ENCODE assay signal across 15 cellular contexts in genomic region chr12:28708918-28709371, GRCh38.
DNase-seq lines count a peak whose midpoint lies in the region; ATAC-seq and TF ChIP-seq lines count a peak whose summit lies in the region.
"Had no signal": no experiment of that assay in that cellular context is flagged by ENCODE, and none has a peak within 500 bp of the region (broad histone marks: within the 10 kb centered on the region; RNA-seq: fewer than 3 reads in every experiment).

No MANE protein-coding gene starts in this region.

- TF ChIP-seq POLR2A in IMR-90 (IDR thresholded peaks at IDR 0.05; ENCODE audit: low read depth, low read length) = no peak

- H2BK20ac ChIP-seq in IMR-90 (ENCODE audit: low read depth, low read length) = peak overlapping the region; percentile 64; the same call in 1 of the 2 replicates

- H3K4me3 ChIP-seq in IMR-90 (ENCODE audit: insufficient read depth, low read depth, low read length) (no peak overlapping the region), brain microvascular endothelial cell (ENCODE audit: low read depth, low read length) (no peak overlapping the region), left ventricle myocardium inferior (no peak overlapping the region)

- H3K27me3 ChIP-seq in IMR-90 (ENCODE audit: control insufficient read depth, insufficient read depth, low read length) = no peaks in the 10 kb centered on the region
- H3K27me3 ChIP-seq in brain microvascular endothelial cell (replicated peaks) = no peaks in the 10 kb centered on the region
- H3K27me3 ChIP-seq in left ventricle myocardium inferior (ENCODE audit: low read depth) = no peaks in the 10 kb centered on the region

- no peak overlapping the region; the same call in 1 of the 2 replicates for H3K4me2 ChIP-seq in IMR-90 (ENCODE audit: low read depth, low read length)

- peaks cover 2% of the 10 kb centered on the region; the same call in 1 of the 2 replicates for H3K9me1 ChIP-seq in IMR-90 (ENCODE audit: insufficient read depth, low read length)

- no peak overlapping the region for H3K9ac ChIP-seq in IMR-90 (ENCODE audit: low read depth, low read length)

- H3K9me3 ChIP-seq in IMR-90 (ENCODE audit: control insufficient read depth, insufficient read depth, low read length) = no peaks in the 10 kb centered on the region
- H3K9me3 ChIP-seq in left ventricle myocardium inferior (replicated peaks) = peaks cover 12% of the 10 kb centered on the region

- no peak overlapping the region for H2AFZ ChIP-seq in IMR-90 (replicated peaks; ENCODE audit: low read length, poor library complexity)

- H3K4me1 ChIP-seq in IMR-90 (ENCODE audit: control insufficient read depth, insufficient read depth, low read length) (peaks cover 2% of the 10 kb centered on the region; the same call in 1 of the 2 replicates), left ventricle myocardium inferior (no peaks in the 10 kb centered on the region)

- H2AK5ac ChIP-seq in IMR-90 (ENCODE audit: low read depth, low read length) = peak overlapping the region; percentile 61; the same call in 1 of the 2 replicates

- no peaks in the 10 kb centered on the region for H3K36me3 ChIP-seq in IMR-90 (ENCODE audit: control insufficient read depth, insufficient read depth, low read length)
- no peaks in the 10 kb centered on the region for H3K36me3 ChIP-seq in brain microvascular endothelial cell (replicated peaks)
- H3K36me3 ChIP-seq in left ventricle myocardium inferior = no peaks in the 10 kb centered on the region
- H3K36me3 ChIP-seq: WERI-Rb-1 had no signal

- H4K20me1 ChIP-seq in IMR-90 (ENCODE audit: insufficient read depth, low read length) = no peaks in the 10 kb centered on the region

- no peak overlapping the region; a peak in 1 of 4 replicates for H4K8ac ChIP-seq in IMR-90 (ENCODE audit: low read depth in 2 of 2, low read length in 2 of 2)

- TF ChIP-seq RAD21 in IMR-90 (IDR thresholded peaks at IDR 0.05; ENCODE audit: low read length) = no peak

- no peak overlapping the region for H3K23ac ChIP-seq in IMR-90 (ENCODE audit: low read depth, low read length)

- no peak overlapping the region for H2BK5ac ChIP-seq in IMR-90 (ENCODE audit: low read depth, low read length, poor library complexity, severe bottlenecking)

- H4K91ac ChIP-seq in IMR-90 (ENCODE audit: insufficient read depth, low read depth, low read length) = 0 out of 2 replicates have a peak overlapping the region, but pooled peaks have one; percentile 0

- DNase-seq in A172 (ENCODE audit: low spot score) (peak; percentile 8), IMR-90 (peak; percentile 61), brain microvascular endothelial cell (peak; percentile 59), kidney tubule cell (ENCODE audit: low spot score) (peak; percentile 7), left ventricle myocardium inferior (no peak)
- DNase-seq: activated naive CD4-positive, alpha-beta T cell; caudate nucleus; naive thymus-derived CD4-positive, alpha-beta T cell; right cardiac atrium; stimulated activated naive CD4-positive, alpha-beta T cell treated with Interleukin-2 at 50 U/mL for 16 hours; WERI-Rb-1 had no signal

- dilution Hi-C loops in IMR-90 (cut with HindIII; ENCODE audit: low sequenced_read_pairs, unreplicated experiment) = no loop called here

- H3K56ac ChIP-seq in IMR-90 (ENCODE audit: extremely low read depth, insufficient read depth, low read length) = no peak overlapping the region

- CTCF ChIA-PET in IMR-90 (lab: Yijun Ruan, JAX) = interaction anchor here (0.6 to 1.4 kb wide), 4 partner anchors 8 to 173 kb away, joined by 3 to 4 read pairs (median 4); no protein-coding TSS in a partner anchor

- intact Hi-C loops in IMR-90 (cut with micrococcal nuclease) (no loop called here), left ventricle myocardium inferior (cut with micrococcal nuclease) (no loop called here)

- no peak overlapping the region; the same call in 1 of the 2 replicates for H3K14ac ChIP-seq in IMR-90 (replicated peaks; ENCODE audit: low read depth, low read length)

- no peaks in the 10 kb centered on the region for H3K79me1 ChIP-seq in IMR-90 (ENCODE audit: low read depth in 1 of 2, low read length in 2 of 2)

- H3K27ac ChIP-seq in IMR-90 (ENCODE audit: insufficient read depth, low read length) (no peak overlapping the region), brain microvascular endothelial cell (no peak overlapping the region), left ventricle myocardium inferior (replicated peaks) (no peak overlapping the region)
- H3K27ac ChIP-seq: WERI-Rb-1 had no signal

- H3K4ac ChIP-seq in IMR-90 (ENCODE audit: low read depth, low read length) = peak overlapping the region; percentile 11; the same call in 1 of the 2 replicates

- ATAC-seq in IMR-90 (ENCODE audit: low read depth) (peak; percentile 44), HG02870 (IDR thresholded peaks at IDR 0.05; ENCODE audit: unreplicated experiment) (no peak), HG02610 (IDR thresholded peaks at IDR 0.05; ENCODE audit: unreplicated experiment) (no peak), HG03039 (IDR thresholded peaks at IDR 0.05; ENCODE audit: unreplicated experiment) (no peak)
- ATAC-seq: left lobe of liver; naive thymus-derived CD4-positive, alpha-beta T cell; right cardiac atrium had no signal

- no TSS peak for BruUV-seq in IMR-90 (replicated peaks; lab: Mats Ljungman, UMichigan)

- H4K5ac ChIP-seq in IMR-90 (ENCODE audit: low read depth, low read length) = no peak overlapping the region

- WGBS in IMR-90 (ENCODE audit: extremely low coverage in 2 of 2, insufficient read length in 1 of 2), 2 experiments = no CpG with 5 or more reads among the region's 4 CpGs

- no peak for TF ChIP-seq CTCF in IMR-90 (conservative IDR thresholded peaks at IDR 0.05; ENCODE audit: low read depth, low read length)
- peak; percentile 2 for TF ChIP-seq CTCF in brain microvascular endothelial cell (IDR thresholded peaks at IDR 0.05; ENCODE audit: low read depth, low read length, missing control alignments)
- no peak for TF ChIP-seq CTCF in left ventricle myocardium inferior (IDR thresholded peaks at IDR 0.05; ENCODE audit: borderline replicate concordance)

- POLR2A ChIA-PET in IMR-90 (lab: Charles Lee; ENCODE audit: unreplicated experiment) = no interaction called here

- no peak overlapping the region; the same call in 1 of the 2 replicates for H3K18ac ChIP-seq in IMR-90 (ENCODE audit: low read depth, low read length)

- in situ Hi-C loops in IMR-90 (cut with MboI; ENCODE audit: low sequenced_read_pairs) (loop anchor here (10.0 kb wide), 1 partner anchor 64 kb away; no protein-coding TSS in a partner anchor), brain microvascular endothelial cell (cut with HindIII; ENCODE audit: low pct_ligation_motif_present, low sequenced_read_pairs) (no loop called here)

- H2BK120ac ChIP-seq in IMR-90 (ENCODE audit: low read depth, low read length) = peak overlapping the region; percentile 38; the same call in 1 of the 2 replicates

- H2BK15ac ChIP-seq in IMR-90 (ENCODE audit: low read depth, low read length) = peak overlapping the region; percentile 79

- H2AK9ac ChIP-seq in IMR-90 (replicated peaks; ENCODE audit: low read depth, low read length, poor library complexity) = no peak overlapping the region

TF ChIP-seq in IMR-90, 13 proteins besides CTCF, POLR2A, EP300 and RAD21:
- TF ChIP-seq SMC3 (IDR thresholded peaks at IDR 0.05; ENCODE audit: low read depth, low read length) = no peak
- no peak for TF ChIP-seq USF2 (IDR thresholded peaks at IDR 0.05; ENCODE audit: low read depth, low read length)
- no peak for TF ChIP-seq ELK1 (IDR thresholded peaks at IDR 0.05; ENCODE audit: borderline replicate concordance, low read depth, low read length)
- no peak for TF ChIP-seq NFE2L2 (IDR thresholded peaks at IDR 0.05; ENCODE audit: low read depth, low read length)
- TF ChIP-seq FOS (IDR thresholded peaks at IDR 0.05; ENCODE audit: low read depth, low read length) = no peak
- no peak for TF ChIP-seq RCOR1 (IDR thresholded peaks at IDR 0.05; ENCODE audit: insufficient replicate concordance, low read length)
- no peak for TF ChIP-seq MAFK (IDR thresholded peaks at IDR 0.05; ENCODE audit: low read depth, low read length)
- TF ChIP-seq CEBPB (IDR thresholded peaks at IDR 0.05; ENCODE audit: low read depth, low read length) = no peak
- no peak for TF ChIP-seq MXI1 (IDR thresholded peaks at IDR 0.05; ENCODE audit: borderline replicate concordance, low read depth, low read length)
- no peak for TF ChIP-seq RFX5 (IDR thresholded peaks at IDR 0.05; ENCODE audit: low read depth, low read length)
- TF ChIP-seq BHLHE40 (IDR thresholded peaks at IDR 0.05; ENCODE audit: low read depth, low read length) = no peak
- no peak for TF ChIP-seq MAZ (IDR thresholded peaks at IDR 0.05; ENCODE audit: borderline replicate concordance, low read depth, low read length)
- TF ChIP-seq CHD1 (IDR thresholded peaks at IDR 0.05; ENCODE audit: low read depth, low read length) = no peak
